Comparison of ENCODE assay signal across 1 cellular context in genomic region chr7:143263266-143264195, GRCh38.
TF ChIP-seq lines count a peak whose summit lies in the region.

TSS of gene GSTK1 (plus strand) at chr7:143263441. CDS start at chr7:143263514, 73 bp downstream.

TF ChIP-seq in HepG2, 621 proteins besides CTCF, POLR2A, EP300 and RAD21 (continued from another document and continues in another):
- TF ChIP-seq HNF4G (IDR thresholded peaks at IDR 0.05; ENCODE audit: borderline replicate concordance, low read depth, low read length): peak; percentile 72
- peak; percentile 90 for TF ChIP-seq HNF4G (CRISPR knock-in tag; IDR thresholded peaks at IDR 0.05; ENCODE audit: borderline replicate concordance, low read depth)
- 0 out of 2 replicates have a peak, but pooled peaks have one; percentile 40 for TF ChIP-seq ZNF567 (CRISPR knock-in tag; IDR thresholded peaks at IDR 0.05; ENCODE audit: borderline replicate concordance)
- no peak for TF ChIP-seq KLF9 (CRISPR knock-in tag; IDR thresholded peaks at IDR 0.05; ENCODE audit: low read depth)
- TF ChIP-seq THAP11 (CRISPR knock-in tag; IDR thresholded peaks at IDR 0.05): peak; percentile 69
- TF ChIP-seq TERF1 (CRISPR knock-in tag; IDR thresholded peaks at IDR 0.05): no peak
- TF ChIP-seq, protein P1, sequence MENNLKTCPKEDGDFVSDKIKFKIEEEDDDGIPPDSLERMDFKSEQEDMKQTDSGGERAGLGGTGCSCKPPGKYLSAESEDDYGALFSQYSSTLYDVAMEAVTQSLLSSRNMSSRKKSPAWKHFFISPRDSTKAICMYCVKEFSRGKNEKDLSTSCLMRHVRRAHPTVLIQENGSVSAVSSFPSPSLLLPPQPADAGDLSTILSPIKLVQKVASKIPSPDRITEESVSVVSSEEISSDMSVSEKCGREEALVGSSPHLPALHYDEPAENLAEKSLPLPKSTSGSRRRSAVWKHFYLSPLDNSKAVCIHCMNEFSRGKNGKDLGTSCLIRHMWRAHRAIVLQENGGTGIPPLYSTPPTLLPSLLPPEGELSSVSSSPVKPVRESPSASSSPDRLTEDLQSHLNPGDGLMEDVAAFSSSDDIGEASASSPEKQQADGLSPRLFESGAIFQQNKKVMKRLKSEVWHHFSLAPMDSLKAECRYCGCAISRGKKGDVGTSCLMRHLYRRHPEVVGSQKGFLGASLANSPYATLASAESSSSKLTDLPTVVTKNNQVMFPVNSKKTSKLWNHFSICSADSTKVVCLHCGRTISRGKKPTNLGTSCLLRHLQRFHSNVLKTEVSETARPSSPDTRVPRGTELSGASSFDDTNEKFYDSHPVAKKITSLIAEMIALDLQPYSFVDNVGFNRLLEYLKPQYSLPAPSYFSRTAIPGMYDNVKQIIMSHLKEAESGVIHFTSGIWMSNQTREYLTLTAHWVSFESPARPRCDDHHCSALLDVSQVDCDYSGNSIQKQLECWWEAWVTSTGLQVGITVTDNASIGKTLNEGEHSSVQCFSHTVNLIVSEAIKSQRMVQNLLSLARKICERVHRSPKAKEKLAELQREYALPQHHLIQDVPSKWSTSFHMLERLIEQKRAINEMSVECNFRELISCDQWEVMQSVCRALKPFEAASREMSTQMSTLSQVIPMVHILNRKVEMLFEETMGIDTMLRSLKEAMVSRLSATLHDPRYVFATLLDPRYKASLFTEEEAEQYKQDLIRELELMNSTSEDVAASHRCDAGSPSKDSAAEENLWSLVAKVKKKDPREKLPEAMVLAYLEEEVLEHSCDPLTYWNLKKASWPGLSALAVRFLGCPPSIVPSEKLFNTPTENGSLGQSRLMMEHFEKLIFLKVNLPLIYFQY (CRISPR knock-in tag; IDR thresholded peaks at IDR 0.05; ENCODE audit: borderline replicate concordance): no peak
- no peak; the same call in 1 of the 2 replicates for TF ChIP-seq ZC3H13 (CRISPR knock-in tag; IDR thresholded peaks at IDR 0.05)
- TF ChIP-seq LBX2 (CRISPR knock-in tag; IDR thresholded peaks at IDR 0.05; ENCODE audit: borderline replicate concordance): peak; percentile 48; the same call in 1 of the 2 replicates
- TF ChIP-seq RARG (CRISPR knock-in tag; IDR thresholded peaks at IDR 0.05; ENCODE audit: low read depth): no peak
- no peak for TF ChIP-seq ZNF775 (CRISPR knock-in tag; IDR thresholded peaks at IDR 0.05; ENCODE audit: borderline replicate concordance)
- TF ChIP-seq ZNF234 (CRISPR knock-in tag; conservative IDR thresholded peaks at IDR 0.05): no peak
- TF ChIP-seq ZSCAN9 (CRISPR knock-in tag; IDR thresholded peaks at IDR 0.05; ENCODE audit: borderline replicate concordance): 0 out of 2 replicates have a peak, but pooled peaks have one; percentile 74
- peak; percentile 56; the same call in 1 of the 2 replicates for TF ChIP-seq ISL2 (CRISPR knock-in tag; IDR thresholded peaks at IDR 0.05)
- TF ChIP-seq ZNF274 (CRISPR knock-in tag; IDR thresholded peaks at IDR 0.05): peak; percentile 70; the same call in 1 of the 2 replicates
- peak; percentile 92; the same call in 1 of the 2 replicates for TF ChIP-seq ZNF556 (CRISPR knock-in tag; IDR thresholded peaks at IDR 0.05; ENCODE audit: borderline replicate concordance)
- TF ChIP-seq TCF7L2 (IDR thresholded peaks at IDR 0.05; ENCODE audit: low read depth, low read length): no peak
- peak; percentile 45; the same call in 1 of the 2 replicates for TF ChIP-seq THAP9 (CRISPR knock-in tag; IDR thresholded peaks at IDR 0.05; ENCODE audit: borderline replicate concordance)
- TF ChIP-seq, protein P2, sequence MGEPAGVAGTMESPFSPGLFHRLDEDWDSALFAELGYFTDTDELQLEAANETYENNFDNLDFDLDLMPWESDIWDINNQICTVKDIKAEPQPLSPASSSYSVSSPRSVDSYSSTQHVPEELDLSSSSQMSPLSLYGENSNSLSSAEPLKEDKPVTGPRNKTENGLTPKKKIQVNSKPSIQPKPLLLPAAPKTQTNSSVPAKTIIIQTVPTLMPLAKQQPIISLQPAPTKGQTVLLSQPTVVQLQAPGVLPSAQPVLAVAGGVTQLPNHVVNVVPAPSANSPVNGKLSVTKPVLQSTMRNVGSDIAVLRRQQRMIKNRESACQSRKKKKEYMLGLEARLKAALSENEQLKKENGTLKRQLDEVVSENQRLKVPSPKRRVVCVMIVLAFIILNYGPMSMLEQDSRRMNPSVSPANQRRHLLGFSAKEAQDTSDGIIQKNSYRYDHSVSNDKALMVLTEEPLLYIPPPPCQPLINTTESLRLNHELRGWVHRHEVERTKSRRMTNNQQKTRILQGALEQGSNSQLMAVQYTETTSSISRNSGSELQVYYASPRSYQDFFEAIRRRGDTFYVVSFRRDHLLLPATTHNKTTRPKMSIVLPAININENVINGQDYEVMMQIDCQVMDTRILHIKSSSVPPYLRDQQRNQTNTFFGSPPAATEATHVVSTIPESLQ (CRISPR knock-in tag; conservative IDR thresholded peaks at IDR 0.05): no peak; the same call in 1 of the 2 replicates
- TF ChIP-seq, protein P3, sequence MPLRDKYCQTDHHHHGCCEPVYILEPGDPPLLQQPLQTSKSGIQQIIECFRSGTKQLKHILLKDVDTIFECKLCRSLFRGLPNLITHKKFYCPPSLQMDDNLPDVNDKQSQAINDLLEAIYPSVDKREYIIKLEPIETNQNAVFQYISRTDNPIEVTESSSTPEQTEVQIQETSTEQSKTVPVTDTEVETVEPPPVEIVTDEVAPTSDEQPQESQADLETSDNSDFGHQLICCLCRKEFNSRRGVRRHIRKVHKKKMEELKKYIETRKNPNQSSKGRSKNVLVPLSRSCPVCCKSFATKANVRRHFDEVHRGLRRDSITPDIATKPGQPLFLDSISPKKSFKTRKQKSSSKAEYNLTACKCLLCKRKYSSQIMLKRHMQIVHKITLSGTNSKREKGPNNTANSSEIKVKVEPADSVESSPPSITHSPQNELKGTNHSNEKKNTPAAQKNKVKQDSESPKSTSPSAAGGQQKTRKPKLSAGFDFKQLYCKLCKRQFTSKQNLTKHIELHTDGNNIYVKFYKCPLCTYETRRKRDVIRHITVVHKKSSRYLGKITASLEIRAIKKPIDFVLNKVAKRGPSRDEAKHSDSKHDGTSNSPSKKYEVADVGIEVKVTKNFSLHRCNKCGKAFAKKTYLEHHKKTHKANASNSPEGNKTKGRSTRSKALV (CRISPR knock-in tag; IDR thresholded peaks at IDR 0.05): peak; percentile 86; the same call in 1 of the 2 replicates
- TF ChIP-seq, protein P4, sequence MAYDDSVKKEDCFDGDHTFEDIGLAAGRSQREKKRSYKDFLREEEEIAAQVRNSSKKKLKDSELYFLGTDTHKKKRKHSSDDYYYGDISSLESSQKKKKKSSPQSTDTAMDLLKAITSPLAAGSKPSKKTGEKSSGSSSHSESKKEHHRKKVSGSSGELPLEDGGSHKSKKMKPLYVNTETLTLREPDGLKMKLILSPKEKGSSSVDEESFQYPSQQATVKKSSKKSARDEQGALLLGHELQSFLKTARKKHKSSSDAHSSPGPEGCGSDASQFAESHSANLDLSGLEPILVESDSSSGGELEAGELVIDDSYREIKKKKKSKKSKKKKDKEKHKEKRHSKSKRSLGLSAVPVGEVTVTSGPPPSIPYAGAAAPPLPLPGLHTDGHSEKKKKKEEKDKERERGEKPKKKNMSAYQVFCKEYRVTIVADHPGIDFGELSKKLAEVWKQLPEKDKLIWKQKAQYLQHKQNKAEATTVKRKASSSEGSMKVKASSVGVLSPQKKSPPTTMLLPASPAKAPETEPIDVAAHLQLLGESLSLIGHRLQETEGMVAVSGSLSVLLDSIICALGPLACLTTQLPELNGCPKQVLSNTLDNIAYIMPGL (CRISPR knock-in tag; IDR thresholded peaks at IDR 0.05; ENCODE audit: borderline replicate concordance in 1 of 2, low read depth in 1 of 2): peak; percentile 79 to 89; a peak in 3 of 4 replicates
- peak; percentile 89 for TF ChIP-seq ZNF230 (CRISPR knock-in tag; IDR thresholded peaks at IDR 0.05)
- TF ChIP-seq ZNF777 (CRISPR knock-in tag; IDR thresholded peaks at IDR 0.05): 0 out of 2 replicates have a peak, but pooled peaks have one; percentile 21
- no peak for TF ChIP-seq CAMTA2 (CRISPR knock-in tag; IDR thresholded peaks at IDR 0.05; ENCODE audit: borderline replicate concordance)
- TF ChIP-seq GABPB1 (CRISPR knock-in tag; IDR thresholded peaks at IDR 0.05): peak; percentile 89
- TF ChIP-seq CENPT (CRISPR knock-in tag; IDR thresholded peaks at IDR 0.05; ENCODE audit: low read depth): 0 out of 2 replicates have a peak, but pooled peaks have one; percentile 36
- TF ChIP-seq PLRG1 (conservative IDR thresholded peaks at IDR 0.05): no peak
- no peak for TF ChIP-seq ZNF484 (CRISPR knock-in tag; IDR thresholded peaks at IDR 0.05; ENCODE audit: borderline replicate concordance, low read depth)
- 0 out of 2 replicates have a peak, but pooled peaks have one; percentile 16 for TF ChIP-seq SOX13 (IDR thresholded peaks at IDR 0.05)
- TF ChIP-seq SOX13 (CRISPR knock-in tag; conservative IDR thresholded peaks at IDR 0.05 in 1 of 2, IDR thresholded peaks at IDR 0.05 in 1 of 2): no peak
- no peak for TF ChIP-seq ZNF367 (CRISPR knock-in tag; IDR thresholded peaks at IDR 0.05; ENCODE audit: borderline replicate concordance)
- TF ChIP-seq MED8 (CRISPR knock-in tag; IDR thresholded peaks at IDR 0.05; ENCODE audit: insufficient replicate concordance): peak; percentile 82
- peak; percentile 73 for TF ChIP-seq XRCC5 (optimal IDR thresholded peaks at IDR 0.05; ENCODE audit: low read length)
- no peak for TF ChIP-seq TBP (CRISPR knock-in tag; IDR thresholded peaks at IDR 0.05)
- TF ChIP-seq GMEB2 (CRISPR knock-in tag; IDR thresholded peaks at IDR 0.05; ENCODE audit: low read depth): no peak
- TF ChIP-seq MAZ (IDR thresholded peaks at IDR 0.05; ENCODE audit: borderline replicate concordance, low read depth, low read length): no peak
- TF ChIP-seq MAZ (CRISPR knock-in tag; IDR thresholded peaks at IDR 0.05; ENCODE audit: low read depth): peak; percentile 91
- TF ChIP-seq, protein P5, sequence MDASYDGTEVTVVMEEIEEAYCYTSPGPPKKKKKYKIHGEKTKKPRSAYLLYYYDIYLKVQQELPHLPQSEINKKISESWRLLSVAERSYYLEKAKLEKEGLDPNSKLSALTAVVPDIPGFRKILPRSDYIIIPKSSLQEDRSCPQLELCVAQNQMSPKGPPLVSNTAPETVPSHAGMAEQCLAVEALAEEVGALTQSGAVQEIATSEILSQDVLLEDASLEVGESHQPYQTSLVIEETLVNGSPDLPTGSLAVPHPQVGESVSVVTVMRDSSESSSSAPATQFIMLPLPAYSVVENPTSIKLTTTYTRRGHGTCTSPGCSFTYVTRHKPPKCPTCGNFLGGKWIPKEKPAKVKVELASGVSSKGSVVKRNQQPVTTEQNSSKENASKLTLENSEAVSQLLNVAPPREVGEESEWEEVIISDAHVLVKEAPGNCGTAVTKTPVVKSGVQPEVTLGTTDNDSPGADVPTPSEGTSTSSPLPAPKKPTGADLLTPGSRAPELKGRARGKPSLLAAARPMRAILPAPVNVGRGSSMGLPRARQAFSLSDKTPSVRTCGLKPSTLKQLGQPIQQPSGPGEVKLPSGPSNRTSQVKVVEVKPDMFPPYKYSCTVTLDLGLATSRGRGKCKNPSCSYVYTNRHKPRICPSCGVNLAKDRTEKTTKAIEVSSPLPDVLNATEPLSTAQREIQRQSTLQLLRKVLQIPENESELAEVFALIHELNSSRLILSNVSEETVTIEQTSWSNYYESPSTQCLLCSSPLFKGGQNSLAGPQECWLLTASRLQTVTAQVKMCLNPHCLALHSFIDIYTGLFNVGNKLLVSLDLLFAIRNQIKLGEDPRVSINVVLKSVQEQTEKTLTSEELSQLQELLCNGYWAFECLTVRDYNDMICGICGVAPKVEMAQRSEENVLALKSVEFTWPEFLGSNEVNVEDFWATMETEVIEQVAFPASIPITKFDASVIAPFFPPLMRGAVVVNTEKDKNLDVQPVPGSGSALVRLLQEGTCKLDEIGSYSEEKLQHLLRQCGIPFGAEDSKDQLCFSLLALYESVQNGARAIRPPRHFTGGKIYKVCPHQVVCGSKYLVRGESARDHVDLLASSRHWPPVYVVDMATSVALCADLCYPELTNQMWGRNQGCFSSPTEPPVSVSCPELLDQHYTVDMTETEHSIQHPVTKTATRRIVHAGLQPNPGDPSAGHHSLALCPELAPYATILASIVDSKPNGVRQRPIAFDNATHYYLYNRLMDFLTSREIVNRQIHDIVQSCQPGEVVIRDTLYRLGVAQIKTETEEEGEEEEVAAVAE (CRISPR knock-in tag; IDR thresholded peaks at IDR 0.05; ENCODE audit: borderline replicate concordance): peak; percentile 81
- TF ChIP-seq HNRNPH1 (optimal IDR thresholded peaks at IDR 0.05; ENCODE audit: low read depth, low read length): no peak
- TF ChIP-seq TCF7 (IDR thresholded peaks at IDR 0.05; ENCODE audit: low read depth): no peak
